Comparison of ENCODE assay signal across 8 cellular contexts in genomic region chr2:142865924-142866323, GRCh38. TPM values are rescaled to one million over a fixed set of nuclear protein-coding genes. Genes with fewer than 3 reads are reported as not detected.
DNase-seq lines count a peak whose midpoint lies in the region; ATAC-seq and TF ChIP-seq lines count a peak whose summit lies in the region.

No MANE protein-coding gene starts in this region.

- H3K4me1 Mint-ChIP-seq in activated CD4-positive, alpha-beta T cell treated with anti-CD3 and anti-CD28 coated beads for 36 hours, result no peaks in the 10 kb centered on the region
- peaks cover 31% of the 10 kb centered on the region for H3K4me1 Mint-ChIP-seq in chondrocyte (ENCODE audit: low read depth)

- peak; percentile 95 for ATAC-seq in GM21528 (IDR thresholded peaks at IDR 0.05; ENCODE audit: low FRiP score, unreplicated experiment)
- no peak for ATAC-seq in activated CD4-positive, alpha-beta T cell treated with anti-CD3 and anti-CD28 coated beads for 36 hours

- peaks cover 6% of the 10 kb centered on the region for H3K27me3 Mint-ChIP-seq in activated CD4-positive, alpha-beta T cell treated with anti-CD3 and anti-CD28 coated beads for 36 hours
- no peaks in the 10 kb centered on the region for H3K27me3 Mint-ChIP-seq in chondrocyte (ENCODE audit: low read depth)

- intact Hi-C loops in activated CD4-positive, alpha-beta T cell treated with anti-CD3 and anti-CD28 coated beads for 36 hours (cut with DNase I, micrococcal nuclease), result no loop called here
- intact Hi-C loops in A673 (cut with micrococcal nuclease; ENCODE audit: unreplicated experiment), result no loop called here

- no peak overlapping the region for H3K27ac Mint-ChIP-seq in activated CD4-positive, alpha-beta T cell treated with anti-CD3 and anti-CD28 coated beads for 36 hours
- no peak overlapping the region for H3K27ac Mint-ChIP-seq in chondrocyte (ENCODE audit: unreplicated experiment)

- POLR2A ChIA-PET in activated CD4-positive, alpha-beta T cell treated with anti-CD3 and anti-CD28 coated beads for 36 hours (lab: Charles Lee), result no interaction called here
- POLR2A ChIA-PET in A673 (lab: Charles Lee; ENCODE audit: low non-redundant PET), result no interaction called here

- no peaks in the 10 kb centered on the region for H3K9me3 Mint-ChIP-seq in activated CD4-positive, alpha-beta T cell treated with anti-CD3 and anti-CD28 coated beads for 36 hours (ENCODE audit: low read depth)
- no peaks in the 10 kb centered on the region for H3K9me3 Mint-ChIP-seq in chondrocyte (ENCODE audit: low read depth)

- H3K27ac ChIP-seq in A673 (ENCODE audit: low read depth, low read length, poor library complexity, severe bottlenecking), result no peak overlapping the region

- no peak overlapping the region for H3K4me3 Mint-ChIP-seq in activated CD4-positive, alpha-beta T cell treated with anti-CD3 and anti-CD28 coated beads for 36 hours
- H3K4me3 Mint-ChIP-seq in chondrocyte (ENCODE audit: unreplicated experiment), result no peak overlapping the region

- TF ChIP-seq CTCF in GM06990 (IDR thresholded peaks at IDR 0.05; ENCODE audit: insufficient read depth, low read length, poor library complexity, severe bottlenecking) (no peak), fibroblast of the aortic adventitia (IDR thresholded peaks at IDR 0.05; ENCODE audit: insufficient read depth, low read length) (no peak), A673 (conservative IDR thresholded peaks at IDR 0.05; ENCODE audit: low read depth, low read length) (no peak), chondrocyte (IDR thresholded peaks at IDR 0.05) (no peak)

- CTCF ChIA-PET in activated CD4-positive, alpha-beta T cell treated with anti-CD3 and anti-CD28 coated beads for 36 hours (lab: Charles Lee), result no interaction called here
- CTCF ChIA-PET in A673 (lab: Charles Lee), result no interaction called here

- BruUV-seq in A673 (replicated peaks; lab: Mats Ljungman, UMichigan), result no TSS peak

- no peaks in the 10 kb centered on the region for H3K27me3 ChIP-seq in GM06990 (replicated peaks; ENCODE audit: control insufficient read depth, insufficient read depth, low read length)
- H3K27me3 ChIP-seq in A673 (replicated peaks; ENCODE audit: insufficient read depth, low read depth, low read length, poor library complexity), result no peaks in the 10 kb centered on the region

- H3K36me3 ChIP-seq in GM06990 (ENCODE audit: control insufficient read depth, insufficient read depth, low read length) (no peaks in the 10 kb centered on the region; the same call in 1 of the 2 replicates), A673 (ENCODE audit: insufficient read depth, low read length, poor library complexity, severe bottlenecking) (no peaks in the 10 kb centered on the region)

- peak overlapping the region; percentile 49 for H3K4me3 ChIP-seq in GM06990 (replicated peaks; ENCODE audit: low read depth, low read length)
- no peak overlapping the region for H3K4me3 ChIP-seq in fibroblast of the aortic adventitia (ENCODE audit: low read depth, low read length)
- no peak overlapping the region for H3K4me3 ChIP-seq in A673 (ENCODE audit: low read depth, low read length, poor library complexity, severe bottlenecking)

- DNase-seq in GM06990 (ENCODE audit: extremely low read depth, insufficient read length), result no peak
- DNase-seq in HT-29 (ENCODE audit: low spot score), result peak; percentile 22
- DNase-seq in fibroblast of the aortic adventitia (ENCODE audit: low read depth), result peak; percentile 37
- DNase-seq in activated CD4-positive, alpha-beta T cell treated with anti-CD3 and anti-CD28 coated beads for 36 hours, result no peak
- no peak for DNase-seq in A673 (ENCODE audit: low spot score)
- DNase-seq in chondrocyte (ENCODE audit: low spot score), result no peak
- DNase-seq in iPS-NIHi11 (ENCODE audit: low spot score), result no peak

- no peaks in the 10 kb centered on the region for H3K4me1 ChIP-seq in A673 (ENCODE audit: insufficient read depth, low read length, poor library complexity, severe bottlenecking)

- no peaks in the 10 kb centered on the region for H3K9me3 ChIP-seq in A673 (ENCODE audit: low read depth, low read length, poor library complexity, severe bottlenecking)

- H3K36me3 Mint-ChIP-seq in activated CD4-positive, alpha-beta T cell treated with anti-CD3 and anti-CD28 coated beads for 36 hours (ENCODE audit: low read depth), result no peaks in the 10 kb centered on the region
- no peaks in the 10 kb centered on the region for H3K36me3 Mint-ChIP-seq in chondrocyte (ENCODE audit: low read depth)

RNA-seq across cellular contexts. Expression of gene KYNU, which starts 11.5 kb away (rescaled TPM):
- 1.1 and 1.2 TPM in 2 replicates for total RNA-seq in HT-29 (2014; rRNA removed; shearing (Covaris generic))
- total RNA-seq in fibroblast of the aortic adventitia (ENCODE audit: low replicate concordance) (under 0.01 and 1.3 TPM in 2 replicates), A673 (2021) (0.44 and 2.5 TPM in 2 replicates), chondrocyte (0.38 TPM in 1 of 3 replicates, not detected in the others)
- total RNA-seq in activated CD4-positive, alpha-beta T cell treated with anti-CD3 and anti-CD28 coated beads for 36 hours, result not detected

Comparison
In these comparisons a context has a peak if more than half of its experiments do, and no peak if none do; other contexts are left out.
1. DNase-seq: peak in HT-29 (single experiment) and fibroblast of the aortic adventitia (single experiment); none in GM06990 (single experiment), activated CD4-positive, alpha-beta T cell treated with anti-CD3 and anti-CD28 coated beads for 36 hours (single experiment), A673 (single experiment), chondrocyte (single experiment) and iPS-NIHi11 (single experiment).